8 cellular contexts compared by ENCODE assay signal in the genomic region with DNA sequence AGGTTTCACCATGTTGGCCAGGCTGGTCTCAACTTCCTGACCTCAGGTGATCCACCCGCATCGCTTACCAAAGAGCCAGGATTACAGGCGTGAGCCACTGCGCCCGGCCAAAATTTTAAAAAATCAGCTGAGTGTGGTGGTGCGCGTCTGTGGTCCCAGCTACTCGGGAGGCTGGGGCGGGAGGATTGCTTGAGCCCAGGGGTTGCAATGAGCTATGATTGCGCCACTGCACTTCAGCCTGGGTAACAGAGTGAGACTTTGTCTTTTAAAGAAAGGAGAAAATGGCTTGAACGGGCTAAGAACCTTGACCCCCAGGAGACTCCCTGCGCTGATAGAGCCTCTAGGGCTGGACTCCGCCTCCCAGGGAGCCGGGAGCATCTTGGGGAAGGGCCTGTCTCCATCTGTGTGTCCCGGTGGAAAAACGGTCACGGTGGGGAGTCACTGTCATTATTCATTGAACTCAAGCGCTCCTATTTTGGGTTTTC. TPM values are rescaled to one million over a fixed set of nuclear protein-coding genes. Genes with fewer than 3 reads are reported as not detected.
DNase-seq lines count a peak whose midpoint lies in the region; ATAC-seq lines count a peak whose summit lies in the region.

No MANE protein-coding gene starts in this region.

- peaks cover 2% of the 10 kb centered on the region for H3K27me3 Mint-ChIP-seq in activated CD4-positive, alpha-beta T cell treated with anti-CD3 and anti-CD28 coated beads for 36 hours
- H3K27me3 Mint-ChIP-seq in activated naive CD8-positive, alpha-beta T cell = no peaks in the 10 kb centered on the region

- peak overlapping the region; percentile 86 for H3K27ac Mint-ChIP-seq in activated CD4-positive, alpha-beta T cell treated with anti-CD3 and anti-CD28 coated beads for 36 hours
- H3K27ac Mint-ChIP-seq in activated naive CD8-positive, alpha-beta T cell = peak overlapping the region; percentile 54
- peak overlapping the region; percentile 74 for H3K27ac Mint-ChIP-seq in stimulated activated effector memory CD8-positive, alpha-beta T cell treated with anti-CD3 and anti-CD28 coated beads, Interleukin-12 subunit alpha, Interleukin-12 subunit beta, amount 100 ng/mL, for 72 hours

- peaks cover 5% of the 10 kb centered on the region for H3K36me3 Mint-ChIP-seq in activated CD4-positive, alpha-beta T cell treated with anti-CD3 and anti-CD28 coated beads for 36 hours (ENCODE audit: low read depth)
- no peaks in the 10 kb centered on the region for H3K36me3 Mint-ChIP-seq in activated naive CD8-positive, alpha-beta T cell
- H3K36me3 Mint-ChIP-seq in stimulated activated effector memory CD8-positive, alpha-beta T cell treated with anti-CD3 and anti-CD28 coated beads, Interleukin-12 subunit alpha, Interleukin-12 subunit beta, amount 100 ng/mL, for 72 hours = peaks cover 6% of the 10 kb centered on the region

- CTCF ChIA-PET in activated CD4-positive, alpha-beta T cell treated with anti-CD3 and anti-CD28 coated beads for 36 hours (lab: Charles Lee) = interaction anchor here (1.0 kb wide), 1 partner anchor 43 kb away, joined by 3 read pairs; no protein-coding TSS in a partner anchor

- peak overlapping the region; percentile 82 for H3K4me3 Mint-ChIP-seq in activated CD4-positive, alpha-beta T cell treated with anti-CD3 and anti-CD28 coated beads for 36 hours
- peak overlapping the region; percentile 86 for H3K4me3 Mint-ChIP-seq in activated naive CD8-positive, alpha-beta T cell
- H3K4me3 Mint-ChIP-seq in stimulated activated effector memory CD8-positive, alpha-beta T cell treated with anti-CD3 and anti-CD28 coated beads, Interleukin-12 subunit alpha, Interleukin-12 subunit beta, amount 100 ng/mL, for 72 hours = peak overlapping the region; percentile 61

- no peaks in the 10 kb centered on the region for H3K9me3 Mint-ChIP-seq in activated CD4-positive, alpha-beta T cell treated with anti-CD3 and anti-CD28 coated beads for 36 hours (ENCODE audit: low read depth)
- no peaks in the 10 kb centered on the region for H3K9me3 Mint-ChIP-seq in activated naive CD8-positive, alpha-beta T cell (ENCODE audit: low read depth)
- no peaks in the 10 kb centered on the region for H3K9me3 Mint-ChIP-seq in stimulated activated effector memory CD8-positive, alpha-beta T cell treated with anti-CD3 and anti-CD28 coated beads, Interleukin-12 subunit alpha, Interleukin-12 subunit beta, amount 100 ng/mL, for 72 hours

- intact Hi-C loops in activated CD4-positive, alpha-beta T cell treated with anti-CD3 and anti-CD28 coated beads for 36 hours (cut with DNase I, micrococcal nuclease) = loop anchor here (1.0 kb wide), 5 partner anchors 26 to 135 kb away; a partner anchor contains a TSS

- H3K4me3 ChIP-seq in iPS-11a (ENCODE audit: low read depth, low read length) = peak overlapping the region; percentile 82

- DNase-seq in activated CD4-positive, alpha-beta T cell treated with anti-CD3 and anti-CD28 coated beads for 36 hours = peak; percentile 38
- no peak for DNase-seq in activated CD4-positive, alpha-beta T cell treated with anti-CD3 and anti-CD28 coated beads for 4 hours
- no peak for DNase-seq in stimulated activated effector memory CD8-positive, alpha-beta T cell treated with anti-CD3 and anti-CD28 coated beads, Interleukin-12 subunit alpha, Interleukin-12 subunit beta, amount 100 ng/mL, for 72 hours (ENCODE audit: low spot score in 2 of 2)
- no peak for DNase-seq in GM19240 (ENCODE audit: insufficient read length, low spot score)
- no peak for DNase-seq in amniotic stem cell (lab: John Stamatoyannopoulos, UW)

- POLR2A ChIA-PET in activated CD4-positive, alpha-beta T cell treated with anti-CD3 and anti-CD28 coated beads for 36 hours (lab: Charles Lee) = interaction anchor here (0.6 to 1.3 kb wide), 3 partner anchors 26 to 194 kb away, joined by 3 to 5 read pairs (median 4); no protein-coding TSS in a partner anchor

- H3K4me1 Mint-ChIP-seq in activated CD4-positive, alpha-beta T cell treated with anti-CD3 and anti-CD28 coated beads for 36 hours = peaks cover 41% of the 10 kb centered on the region
- peaks cover 41% of the 10 kb centered on the region for H3K4me1 Mint-ChIP-seq in activated naive CD8-positive, alpha-beta T cell (ENCODE audit: low read depth)
- H3K4me1 Mint-ChIP-seq in stimulated activated effector memory CD8-positive, alpha-beta T cell treated with anti-CD3 and anti-CD28 coated beads, Interleukin-12 subunit alpha, Interleukin-12 subunit beta, amount 100 ng/mL, for 72 hours = peaks cover 43% of the 10 kb centered on the region

- ATAC-seq in activated CD4-positive, alpha-beta T cell treated with anti-CD3 and anti-CD28 coated beads for 36 hours = peak; percentile 1
- peak; percentile 4 for ATAC-seq in HG03135 (IDR thresholded peaks at IDR 0.05; ENCODE audit: unreplicated experiment)
- ATAC-seq in stimulated activated effector memory CD8-positive, alpha-beta T cell treated with anti-CD3 and anti-CD28 coated beads, Interleukin-12 subunit alpha, Interleukin-12 subunit beta, amount 100 ng/mL, for 72 hours = no peak

RNA-seq across cellular contexts. Expression of a gene that starts 0.8 kb away (rescaled TPM):
- 1 to 10 TPM; 7.8 TPM for total RNA-seq in activated CD4-positive, alpha-beta T cell treated with anti-CD3 and anti-CD28 coated beads for 36 hours
